Comparison of ENCODE assay signal across 25 cellular contexts in genomic region chr2:65647249-65647842, GRCh38.
A peak's percentile ranks its signal among the peaks of the same experiment; 100 is the strongest.
DNase-seq lines count a peak whose midpoint lies in the region; ATAC-seq lines count a peak whose summit lies in the region.
"Had no signal": no experiment of that assay in that cellular context is flagged by ENCODE, and none has a peak within 500 bp of the region (broad histone marks: within the 10 kb centered on the region; RNA-seq: fewer than 3 reads in every experiment).

No MANE protein-coding gene starts in this region.

- DNase-seq in NOMO-1 treated with DMSO at 0.1 percent for 48 hours (lab: John Stamatoyannopoulos, UW; ENCODE audit: unreplicated experiment) (peak; percentile 58), germinal center (ENCODE audit: low spot score) (peak; percentile 36), MG63 (no peak)
- DNase-seq: activated CD8-positive, alpha-beta memory T cell treated with anti-CD3 and anti-CD28 coated beads for 24 hours; activated gamma-delta T cell treated with Interleukin-2 at 50 U/mL for 16 hours; activated T-cell treated with anti-CD3 and anti-CD28 coated beads, Interleukin-2, amount 50 U/mL, for 1 hour; COR-L47; dermis blood vessel endothelial cell; esophagus squamous epithelium; GF-D8; NCI-H1092 treated with DMSO at 0.1 percent for 48 hours; NCI-H2029; NCI-H526; NK-92 treated with Interleukin-12 subunit alpha and Interleukin-12 subunit beta, amount 100 ng/mL, for 24 hours; posterior cingulate gyrus; right cardiac atrium; stimulated activated CD4-positive, alpha-beta T cell treated with anti-CD3 and anti-CD28 coated beads, Interleukin-4, amount 100 ng/mL, for 1 hour; T-helper 2 cell; upper lobe of left lung had no signal

- H3K4me3 ChIP-seq in MG63, result no peak overlapping the region
- H3K4me3 ChIP-seq: BLaER1, esophagus squamous epithelium, upper lobe of left lung had no signal

- ATAC-seq in GM18867 (IDR thresholded peaks at IDR 0.05; ENCODE audit: unreplicated experiment), result peak; percentile 58
- ATAC-seq in HG03103 (IDR thresholded peaks at IDR 0.05; ENCODE audit: low read depth, unreplicated experiment), result peak; percentile 63
- ATAC-seq in GM21528 (IDR thresholded peaks at IDR 0.05; ENCODE audit: low FRiP score, unreplicated experiment), result no peak
- no peak for ATAC-seq in HG02852 (IDR thresholded peaks at IDR 0.05; ENCODE audit: unreplicated experiment)
- ATAC-seq: right cardiac atrium; stimulated activated effector memory CD8-positive, alpha-beta T cell treated with anti-CD3 and anti-CD28 coated beads, Interleukin-12 subunit alpha, Interleukin-12 subunit beta, amount 100 ng/mL, for 72 hours had no signal

- H3K27me3 ChIP-seq in MG63, result no peaks in the 10 kb centered on the region
- H3K27me3 ChIP-seq: BLaER1, esophagus squamous epithelium, upper lobe of left lung had no signal

- no peaks in the 10 kb centered on the region for H3K9me3 ChIP-seq in MG63
- H3K9me3 ChIP-seq: BLaER1, esophagus squamous epithelium, upper lobe of left lung had no signal

- H3K36me3 ChIP-seq in MG63, result no peaks in the 10 kb centered on the region
- H3K36me3 ChIP-seq: BLaER1, esophagus squamous epithelium, upper lobe of left lung had no signal

Comparison
In these comparisons a context has a peak if more than half of its experiments do, and no peak if none do; other contexts are left out.
1. ATAC-seq: peak in GM18867 (single experiment) and HG03103 (single experiment); none in GM21528 (single experiment) and HG02852 (single experiment).